In the genomic region with DNA sequence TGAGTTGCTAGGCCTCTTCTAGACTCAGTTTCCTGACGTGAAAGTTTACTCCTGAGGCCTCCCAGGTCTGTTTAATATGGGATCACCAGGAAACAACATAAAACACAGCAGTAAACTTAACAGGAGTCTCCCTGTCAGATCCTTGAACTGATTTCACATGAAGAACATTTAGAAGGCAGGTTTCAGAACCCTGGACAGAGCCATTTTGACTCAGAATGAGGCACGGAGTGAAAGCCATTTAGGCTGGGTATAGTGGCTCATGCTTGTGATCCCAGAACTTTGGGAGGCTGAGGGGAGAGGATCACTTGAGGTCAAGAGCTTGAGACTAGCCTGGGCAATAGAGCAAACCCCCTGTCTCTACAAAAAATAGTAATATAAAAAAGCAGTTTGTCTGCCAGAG, we compare ENCODE assay signal across 1 cellular context.
TF ChIP-seq lines count a peak whose summit lies in the region.

No MANE protein-coding gene starts in this region.

TF ChIP-seq in K562, 482 proteins besides CTCF, POLR2A, EP300 and RAD21 (continued from another document):
- no peak for TF ChIP-seq CLOCK (CRISPR knock-in tag; IDR thresholded peaks at IDR 0.05; ENCODE audit: borderline replicate concordance)
- TF ChIP-seq EHMT2 (IDR thresholded peaks at IDR 0.05) = peak; percentile 79
